27 cellular contexts compared by ENCODE assay signal in genomic region chr14:38761033-38761432, GRCh38.
"Had no signal": no experiment of that assay in that cellular context is flagged by ENCODE, and none has a peak within 500 bp of the region (broad histone marks: within the 10 kb centered on the region; RNA-seq: fewer than 3 reads in every experiment).

No MANE protein-coding gene starts in this region.

- DNase-seq: nephron progenitor cell; nucleus accumbens; pancreas; psoas muscle; right cardiac atrium; right lobe of liver; sigmoid colon; small intestine; stimulated activated CD4-positive, alpha-beta T cell treated with anti-CD3 and anti-CD28 coated beads, Interleukin-15, amount 100 ng/mL, for 24 hours; stimulated activated CD4-positive, alpha-beta T cell treated with anti-CD3 and anti-CD28 coated beads, Interleukin-2, amount 100 ng/mL, for 24 hours; stimulated activated CD4-positive, alpha-beta T cell treated with anti-CD3 and anti-CD28 coated beads, Interleukin-2, amount 100 ng/mL, for 48 hours; stimulated activated CD4-positive, alpha-beta T cell treated with anti-CD3 and anti-CD28 coated beads, Interleukin-4, amount 100 ng/mL, for 24 hours; stimulated activated naive B cell treated with anti-CD40 and anti-IgM and Interleukin-4, amounts not matched to agents 10 μg/mL and 1 μg/mL and 100 μg/mL, for 72 hours; stimulated activated naive CD4-positive, alpha-beta T cell treated with Interleukin-2 at 50 U/mL for 16 hours; stomach; thyroid gland; trophoblast cell; upper lobe of left lung had no signal

- H3K27ac Mint-ChIP-seq: natural killer cell treated with Interleukin-12 subunit alpha and Interleukin-12 subunit beta and Interleukin-15 and Interleukin-18, amount 100 ng/mL, for 72 hours; nephron progenitor cell; stimulated activated effector memory CD8-positive, alpha-beta T cell treated with anti-CD3 and anti-CD28 coated beads, Interleukin-12 subunit alpha, Interleukin-12 subunit beta, amount 100 ng/mL, for 72 hours; stimulated activated naive B cell treated with anti-CD40 and anti-IgM and Interleukin-4, amounts not matched to agents 10 μg/mL and 1 μg/mL and 100 μg/mL, for 72 hours; stimulated activated naive CD8-positive, alpha-beta T cell treated with anti-CD3 and anti-CD28 coated beads, Interleukin-15, Interleukin-2, amounts not matched to agents 100 ng/mL and 50 ng/mL, for 24 hours had no signal

- H3K36me3 ChIP-seq: neutrophil, pancreas, right lobe of liver, sigmoid colon, stomach, thoracic aorta, thyroid gland, tibial nerve, upper lobe of left lung, vagina had no signal

- ATAC-seq: natural killer cell treated with Interleukin-12 subunit alpha and Interleukin-12 subunit beta and Interleukin-15 and Interleukin-18, amount 100 ng/mL, for 72 hours; pancreas; psoas muscle; right cardiac atrium; right lobe of liver; stimulated activated effector memory CD8-positive, alpha-beta T cell treated with anti-CD3 and anti-CD28 coated beads, Interleukin-12 subunit alpha, Interleukin-12 subunit beta, amount 100 ng/mL, for 72 hours; stimulated activated naive B cell treated with anti-CD40 and anti-IgM and Interleukin-4, amounts not matched to agents 10 μg/mL and 1 μg/mL and 100 μg/mL, for 72 hours had no signal

- H3K4me3 ChIP-seq: pancreas, psoas muscle, right lobe of liver, sigmoid colon, stomach, thoracic aorta, thyroid gland, tibial nerve, upper lobe of left lung, vagina had no signal

- H3K27me3 ChIP-seq: neutrophil, pancreas, right lobe of liver, sigmoid colon, stomach, thyroid gland, tibial nerve, upper lobe of left lung, vagina had no signal

- H3K27me3 Mint-ChIP-seq: natural killer cell treated with Interleukin-12 subunit alpha and Interleukin-12 subunit beta and Interleukin-15 and Interleukin-18, amount 100 ng/mL, for 72 hours; stimulated activated naive B cell treated with anti-CD40 and anti-IgM and Interleukin-4, amounts not matched to agents 10 μg/mL and 1 μg/mL and 100 μg/mL, for 72 hours; stimulated activated naive CD8-positive, alpha-beta T cell treated with anti-CD3 and anti-CD28 coated beads, Interleukin-15, Interleukin-2, amounts not matched to agents 100 ng/mL and 50 ng/mL, for 24 hours had no signal

- H3K27ac ChIP-seq: pancreas, psoas muscle, right lobe of liver, sigmoid colon, stomach, thoracic aorta, thyroid gland, tibial nerve, upper lobe of left lung, vagina had no signal

- H3K4me1 ChIP-seq: pancreas, psoas muscle, right lobe of liver, sigmoid colon, stomach, thyroid gland, upper lobe of left lung, vagina had no signal

- H3K4me1 Mint-ChIP-seq: neural crest cell; stimulated activated effector memory CD8-positive, alpha-beta T cell treated with anti-CD3 and anti-CD28 coated beads, Interleukin-12 subunit alpha, Interleukin-12 subunit beta, amount 100 ng/mL, for 72 hours; stimulated activated naive B cell treated with anti-CD40 and anti-IgM and Interleukin-4, amounts not matched to agents 10 μg/mL and 1 μg/mL and 100 μg/mL, for 72 hours had no signal

- H3K9me3 ChIP-seq: neutrophil, pancreas, psoas muscle, right lobe of liver, sigmoid colon, thoracic aorta, thyroid gland, upper lobe of left lung, vagina had no signal

- H3K9me3 Mint-ChIP-seq: neural crest cell had no signal

- H3K36me3 Mint-ChIP-seq: natural killer cell treated with Interleukin-12 subunit alpha and Interleukin-12 subunit beta and Interleukin-15 and Interleukin-18, amount 100 ng/mL, for 72 hours; stimulated activated effector memory CD8-positive, alpha-beta T cell treated with anti-CD3 and anti-CD28 coated beads, Interleukin-12 subunit alpha, Interleukin-12 subunit beta, amount 100 ng/mL, for 72 hours; stimulated activated naive B cell treated with anti-CD40 and anti-IgM and Interleukin-4, amounts not matched to agents 10 μg/mL and 1 μg/mL and 100 μg/mL, for 72 hours had no signal

- FAIRE-seq: pancreas, small intestine, urothelium cell line had no signal

- H3K4me3 Mint-ChIP-seq: natural killer cell treated with Interleukin-12 subunit alpha and Interleukin-12 subunit beta and Interleukin-15 and Interleukin-18, amount 100 ng/mL, for 72 hours; nephron progenitor cell; neural crest cell; stimulated activated effector memory CD8-positive, alpha-beta T cell treated with anti-CD3 and anti-CD28 coated beads, Interleukin-12 subunit alpha, Interleukin-12 subunit beta, amount 100 ng/mL, for 72 hours; stimulated activated naive B cell treated with anti-CD40 and anti-IgM and Interleukin-4, amounts not matched to agents 10 μg/mL and 1 μg/mL and 100 μg/mL, for 72 hours; stimulated activated naive CD8-positive, alpha-beta T cell treated with anti-CD3 and anti-CD28 coated beads, Interleukin-15, Interleukin-2, amounts not matched to agents 100 ng/mL and 50 ng/mL, for 24 hours had no signal
